ENCODE assay signal across 9 cellular contexts in genomic region chr3:98563661-98564281, GRCh38. TPM values are rescaled to one million over a fixed set of nuclear protein-coding genes. Genes with fewer than 3 reads are reported as not detected.
DNase-seq lines count a peak whose midpoint lies in the region; ATAC-seq, FAIRE-seq and TF ChIP-seq lines count a peak whose summit lies in the region.
"Had no signal": no experiment of that assay in that cellular context is flagged by ENCODE, and none has a peak within 500 bp of the region (broad histone marks: within the 10 kb centered on the region; RNA-seq: fewer than 3 reads in every experiment).

No MANE protein-coding gene starts in this region.

- TF ChIP-seq CTCF in Panc1 (IDR thresholded peaks at IDR 0.05) (no peak), keratinocyte (optimal IDR thresholded peaks at IDR 0.05 in 1 of 3, IDR thresholded peaks at IDR 0.05 in 1 of 3, conservative IDR thresholded peaks at IDR 0.05 in 1 of 3; ENCODE audit: extremely low read depth in 1 of 3, insufficient read depth in 2 of 3, low read length in 3 of 3) (no peak), type B pancreatic cell (conservative IDR thresholded peaks at IDR 0.05) (no peak)

- H3K4me1 Mint-ChIP-seq in activated CD4-positive, alpha-beta T cell treated with anti-CD3 and anti-CD28 coated beads, Interleukin-2, amount 10 ng/mL, durations not matched to agents 24 days and 14 days: peaks cover 68% of the 10 kb centered on the region
- no peaks in the 10 kb centered on the region for H3K4me1 Mint-ChIP-seq in type B pancreatic cell (ENCODE audit: unreplicated experiment)

- H4K20me1 ChIP-seq in keratinocyte (ENCODE audit: control insufficient read depth, extremely low read depth, insufficient read depth, low read length): no peaks in the 10 kb centered on the region
- H4K20me1 ChIP-seq: BLaER1 had no signal

- H3K9me3 ChIP-seq in Panc1 (ENCODE audit: control insufficient read depth, insufficient read depth, low read depth, low read length) (no peaks in the 10 kb centered on the region), keratinocyte (ENCODE audit: control insufficient read depth, low read depth, low read length) (no peaks in the 10 kb centered on the region)
- H3K9me3 ChIP-seq: BLaER1 had no signal

- H3K4me3 Mint-ChIP-seq in activated CD4-positive, alpha-beta T cell treated with anti-CD3 and anti-CD28 coated beads, Interleukin-2, amount 10 ng/mL, durations not matched to agents 24 days and 14 days: peak overlapping the region; percentile 66
- no peak overlapping the region for H3K4me3 Mint-ChIP-seq in type B pancreatic cell

- no peak overlapping the region for H2AFZ ChIP-seq in keratinocyte (ENCODE audit: control insufficient read depth, low read length)

- H3K27me3 ChIP-seq in Panc1 (ENCODE audit: control insufficient read depth, insufficient read depth, low read length) (peaks cover 4% of the 10 kb centered on the region; the same call in 1 of the 2 replicates), keratinocyte (ENCODE audit: control insufficient read depth, extremely low read depth, insufficient read depth, low read length) (no peaks in the 10 kb centered on the region)
- H3K27me3 ChIP-seq: BLaER1 had no signal

- H3K4me3 ChIP-seq in Panc1 (ENCODE audit: low read depth in 2 of 2, low read length in 2 of 2) (no peak overlapping the region), keratinocyte (ENCODE audit: control insufficient read depth in 2 of 3, extremely low read depth in 1 of 3, insufficient read depth in 2 of 3, low read depth in 1 of 3, low read length in 3 of 3) (no peak overlapping the region)
- H3K4me3 ChIP-seq: BLaER1 had no signal

- H3K36me3 Mint-ChIP-seq in activated CD4-positive, alpha-beta T cell treated with anti-CD3 and anti-CD28 coated beads, Interleukin-2, amount 10 ng/mL, durations not matched to agents 24 days and 14 days (ENCODE audit: low read depth): peaks cover 3% of the 10 kb centered on the region
- H3K36me3 Mint-ChIP-seq in type B pancreatic cell: no peaks in the 10 kb centered on the region

- dilution Hi-C loops in keratinocyte (cut with MboI; ENCODE audit: extremely low pct_ligation_motif_present, low sequenced_read_pairs): no loop called here

- H3K27ac ChIP-seq in Panc1 (ENCODE audit: low read length): no peak overlapping the region
- peak overlapping the region; percentile 45 for H3K27ac ChIP-seq in keratinocyte (ENCODE audit: control insufficient read depth, insufficient read depth, low read length)
- H3K27ac ChIP-seq: BLaER1 had no signal

- H3K36me3 ChIP-seq in Panc1 (ENCODE audit: control insufficient read depth, insufficient read depth, low read length): no peaks in the 10 kb centered on the region
- H3K36me3 ChIP-seq in keratinocyte (ENCODE audit: control insufficient read depth in 2 of 2, extremely low read depth in 1 of 2, insufficient read depth in 2 of 2, low read length in 2 of 2): no peaks in the 10 kb centered on the region
- H3K36me3 ChIP-seq: BLaER1 had no signal

- peak overlapping the region; percentile 64 for H3K27ac Mint-ChIP-seq in activated CD4-positive, alpha-beta T cell treated with anti-CD3 and anti-CD28 coated beads, Interleukin-2, amount 10 ng/mL, durations not matched to agents 24 days and 14 days
- no peak overlapping the region for H3K27ac Mint-ChIP-seq in type B pancreatic cell

- FAIRE-seq in keratinocyte (lab: Jason Lieb, UNC): peak; percentile 48

- H3K4me2 ChIP-seq in keratinocyte (ENCODE audit: control insufficient read depth, extremely low read depth, insufficient read depth, low read depth, low read length): peak overlapping the region; percentile 6
- H3K4me2 ChIP-seq: BLaER1 had no signal

- intact Hi-C loops in activated CD4-positive, alpha-beta T cell treated with anti-CD3 and anti-CD28 coated beads, Interleukin-2, amount 10 ng/mL, durations not matched to agents 24 days and 14 days (cut with micrococcal nuclease): no loop called here
- intact Hi-C loops in Panc1 (cut with micrococcal nuclease; ENCODE audit: unreplicated experiment): no loop called here

- H3K79me2 ChIP-seq in keratinocyte (ENCODE audit: control insufficient read depth, insufficient read depth, low read length): no peaks in the 10 kb centered on the region

- H3K4me1 ChIP-seq in Panc1 (ENCODE audit: control insufficient read depth, insufficient read depth, low read length) (no peaks in the 10 kb centered on the region), keratinocyte (ENCODE audit: control insufficient read depth, extremely low read depth, insufficient read depth, low read length) (peaks cover 21% of the 10 kb centered on the region)

- DNase-seq in activated CD4-positive, alpha-beta T cell treated with anti-CD3 and anti-CD28 coated beads, Interleukin-2, amount 10 ng/mL, durations not matched to agents 24 days and 14 days: peak; percentile 67
- no peak for DNase-seq in activated CD4-positive, alpha-beta T cell treated with anti-CD3 and anti-CD28 coated beads, Interleukin-2, amount 50 U/mL, for 4 hours
- DNase-seq in Panc1 (ENCODE audit: low read depth, low spot score) (peak; percentile 17), keratinocyte (ENCODE audit: low read depth, low spot score) (no peak), putamen (ENCODE audit: low spot score) (no peak), NCI-H446 treated with DMSO at 0.1 percent for 48 hours (lab: John Stamatoyannopoulos, UW) (no peak), type B pancreatic cell (ENCODE audit: extremely low spot score, unreplicated experiment) (no peak)

- no TSS peak for BruUV-seq in Panc1 (replicated peaks; lab: Mats Ljungman, UMichigan)

- in situ Hi-C loops in Panc1 (cut with HindIII; ENCODE audit: low pct_unique_long_range_greater_than_20kb, low sequenced_read_pairs): no loop called here

- CTCF ChIA-PET in Panc1 (lab: Charles Lee): no interaction called here

- ATAC-seq in HG02884 (IDR thresholded peaks at IDR 0.05; ENCODE audit: unreplicated experiment): peak; percentile 41
- ATAC-seq in Panc1: no peak

- H3K9me3 Mint-ChIP-seq in activated CD4-positive, alpha-beta T cell treated with anti-CD3 and anti-CD28 coated beads, Interleukin-2, amount 10 ng/mL, durations not matched to agents 24 days and 14 days: no peaks in the 10 kb centered on the region
- no peaks in the 10 kb centered on the region for H3K9me3 Mint-ChIP-seq in type B pancreatic cell

- no peak overlapping the region for H3K9ac ChIP-seq in keratinocyte (ENCODE audit: control insufficient read depth, extremely low read depth, insufficient read depth, low read length)
- H3K9ac ChIP-seq: BLaER1 had no signal

- H3K27me3 Mint-ChIP-seq in activated CD4-positive, alpha-beta T cell treated with anti-CD3 and anti-CD28 coated beads, Interleukin-2, amount 10 ng/mL, durations not matched to agents 24 days and 14 days: no peaks in the 10 kb centered on the region
- H3K27me3 Mint-ChIP-seq in type B pancreatic cell: no peaks in the 10 kb centered on the region

- no peaks in the 10 kb centered on the region for H3K9me1 ChIP-seq in keratinocyte (ENCODE audit: control insufficient read depth, extremely low read depth, insufficient read depth, low read length)

- POLR2A ChIA-PET in Panc1 (lab: Charles Lee): interaction anchor here (0.6 kb wide), 1 partner anchor 267 kb away, joined by 3 read pairs; no protein-coding TSS in a partner anchor

RNA-seq across cellular contexts. Expression of gene CPOX, which starts 29.6 kb away (rescaled TPM):
- total RNA-seq in activated CD4-positive, alpha-beta T cell treated with anti-CD3 and anti-CD28 coated beads, Interleukin-2, amount 10 ng/mL, durations not matched to agents 24 days and 14 days: 46.4 and 46.6 TPM in 2 replicates
- total RNA-seq in Panc1 (2021; ENCODE audit: unreplicated experiment) (14.7 TPM), type B pancreatic cell (ENCODE audit: low replicate concordance) (21.9 and 24.6 TPM in 2 replicates)
- 28.2 TPM for polyA plus RNA-seq in Panc1 (2012; ENCODE audit: insufficient read length)
- 19.2 to 29.4 TPM (median 21.0 TPM) in 3 replicates for polyA plus RNA-seq in keratinocyte
- polyA plus RNA-seq in keratinocyte (2011; ENCODE audit: low read depth): 9.9 TPM
- 13.6 and 18.2 TPM in 2 replicates for polyA plus RNA-seq in keratinocyte (2011; cell fraction: cytosol; rRNA removed)
- 36.0 and 53.1 TPM in 2 replicates for polyA plus RNA-seq in keratinocyte (2011; cell fraction: nucleus; rRNA removed)
- 11.2 and 19.7 TPM in 2 replicates for polyA plus RNA-seq in keratinocyte (2012; ENCODE audit: low replicate concordance)
- 8.3 to 18.4 TPM (median 10.4 TPM) in 3 replicates for polyA minus RNA-seq in keratinocyte
- polyA minus RNA-seq in keratinocyte (2011; cell fraction: cytosol; rRNA and poly(A)+ RNA removed): 10.7 TPM
- 11.5 and 14.3 TPM in 2 replicates for polyA minus RNA-seq in keratinocyte (2011; cell fraction: nucleus; rRNA and poly(A)+ RNA removed)

RNA-seq across cellular contexts. Expression of gene GPR15, which starts 32.0 kb away (rescaled TPM):
- 3.6 and 4.1 TPM in 2 replicates for total RNA-seq in activated CD4-positive, alpha-beta T cell treated with anti-CD3 and anti-CD28 coated beads, Interleukin-2, amount 10 ng/mL, durations not matched to agents 24 days and 14 days
- total RNA-seq in Panc1 (2021; ENCODE audit: unreplicated experiment): not detected
- not detected for polyA plus RNA-seq in Panc1 (2012; ENCODE audit: insufficient read length)
- 0.05 TPM in 1 of 3 replicates, not detected in the others for polyA plus RNA-seq in keratinocyte
- polyA plus RNA-seq in keratinocyte (2011; ENCODE audit: low read depth): not detected
- not detected in 2 replicates for polyA plus RNA-seq in keratinocyte (2011; cell fraction: cytosol; rRNA removed)
- polyA plus RNA-seq in keratinocyte (2011; cell fraction: nucleus; rRNA removed): not detected in 2 replicates
- not detected in 2 replicates for polyA plus RNA-seq in keratinocyte (2012; ENCODE audit: low replicate concordance)
- not detected in 3 replicates for polyA minus RNA-seq in keratinocyte
- polyA minus RNA-seq in keratinocyte (2011; cell fraction: cytosol; rRNA and poly(A)+ RNA removed): not detected
- not detected in 2 replicates for polyA minus RNA-seq in keratinocyte (2011; cell fraction: nucleus; rRNA and poly(A)+ RNA removed)
- not detected in 2 replicates for total RNA-seq in type B pancreatic cell (ENCODE audit: low replicate concordance)

RNA-seq across cellular contexts. Expression of gene CLDND1, which starts 41.1 kb away (rescaled TPM):
- total RNA-seq in activated CD4-positive, alpha-beta T cell treated with anti-CD3 and anti-CD28 coated beads, Interleukin-2, amount 10 ng/mL, durations not matched to agents 24 days and 14 days: 279 and 288 TPM in 2 replicates
- 77.3 TPM for total RNA-seq in Panc1 (2021; ENCODE audit: unreplicated experiment)
- 73.1 TPM for polyA plus RNA-seq in Panc1 (2012; ENCODE audit: insufficient read length)
- polyA plus RNA-seq in keratinocyte: 92.0 to 137 TPM (median 126 TPM) in 3 replicates
- polyA plus RNA-seq in keratinocyte (2011; ENCODE audit: low read depth): 57.5 TPM
- 74.2 and 135 TPM in 2 replicates for polyA plus RNA-seq in keratinocyte (2011; cell fraction: cytosol; rRNA removed)
- 179 and 238 TPM in 2 replicates for polyA plus RNA-seq in keratinocyte (2011; cell fraction: nucleus; rRNA removed)
- 39.4 and 160 TPM in 2 replicates for polyA plus RNA-seq in keratinocyte (2012; ENCODE audit: low replicate concordance)
- 61.0 to 132 TPM (median 88.0 TPM) in 3 replicates for polyA minus RNA-seq in keratinocyte
- polyA minus RNA-seq in keratinocyte (2011; cell fraction: cytosol; rRNA and poly(A)+ RNA removed): 47.4 TPM
- polyA minus RNA-seq in keratinocyte (2011; cell fraction: nucleus; rRNA and poly(A)+ RNA removed): 37.5 and 80.5 TPM in 2 replicates
- 59.4 and 83.1 TPM in 2 replicates for total RNA-seq in type B pancreatic cell (ENCODE audit: low replicate concordance)

Comparison
In these comparisons a context has a peak if more than half of its experiments do, and no peak if none do; other contexts are left out.
1. DNase-seq: peak in activated CD4-positive, alpha-beta T cell treated with anti-CD3 and anti-CD28 coated beads, Interleukin-2, amount 10 ng/mL, durations not matched to agents 24 days and 14 days (single experiment) and Panc1 (single experiment); none in activated CD4-positive, alpha-beta T cell treated with anti-CD3 and anti-CD28 coated beads, Interleukin-2, amount 50 U/mL, for 4 hours (0 of 2), keratinocyte (single experiment), putamen (single experiment), NCI-H446 treated with DMSO at 0.1 percent for 48 hours (single experiment) and type B pancreatic cell (single experiment).